8 cellular contexts compared by ENCODE assay signal in genomic region chr4:20254517-20255250, GRCh38. TPM values are rescaled to one million over a fixed set of nuclear protein-coding genes. Genes with fewer than 3 reads are reported as not detected.
DNase-seq lines count a peak whose midpoint lies in the region; ATAC-seq and TF ChIP-seq lines count a peak whose summit lies in the region.

No MANE protein-coding gene starts in this region.

- intact Hi-C loops in CD8-positive, alpha-beta T cell (cut with DNase I, micrococcal nuclease): no loop called here

- peak overlapping the region; percentile 99 for H3K4me2 ChIP-seq in GM23248 (ENCODE audit: unreplicated experiment)
- H3K4me2 ChIP-seq in hepatocyte: peak overlapping the region; percentile 88

- no peaks in the 10 kb centered on the region for H3K9me3 Mint-ChIP-seq in CD8-positive, alpha-beta T cell

- no peak overlapping the region for H3K4me3 Mint-ChIP-seq in CD8-positive, alpha-beta T cell

- H3K9me3 ChIP-seq in GM23248 (ENCODE audit: low read depth) (no peaks in the 10 kb centered on the region), adipocyte (ENCODE audit: control insufficient read depth, low read length) (no peaks in the 10 kb centered on the region), hepatocyte (ENCODE audit: low read depth) (no peaks in the 10 kb centered on the region)
- no peaks in the 10 kb centered on the region for H3K9me3 ChIP-seq in CD8-positive, alpha-beta T cell (ENCODE audit: low read length)

- no peak for ATAC-seq in HG03159 (IDR thresholded peaks at IDR 0.05; ENCODE audit: unreplicated experiment)
- no peak for ATAC-seq in CD8-positive, alpha-beta T cell

- H3K36me3 ChIP-seq in GM23248 (ENCODE audit: low read depth) (peaks cover 14% of the 10 kb centered on the region; the same call in 1 of the 2 replicates), adipocyte (ENCODE audit: control insufficient read depth, insufficient read depth, low read length, severe bottlenecking) (no peaks in the 10 kb centered on the region), hepatocyte (replicated peaks; ENCODE audit: insufficient read depth, low read depth) (no peaks in the 10 kb centered on the region)
- H3K36me3 ChIP-seq in CD8-positive, alpha-beta T cell (ENCODE audit: insufficient read depth, low read length): no peaks in the 10 kb centered on the region

- H3K27ac ChIP-seq in GM23248 (peak overlapping the region; percentile 57), hepatocyte (no peak overlapping the region)
- H3K27ac ChIP-seq in CD8-positive, alpha-beta T cell (ENCODE audit: low read depth, low read length): no peak overlapping the region

- peaks cover 38% of the 10 kb centered on the region for H3K4me1 ChIP-seq in GM23248 (ENCODE audit: insufficient read depth)
- H3K4me1 ChIP-seq in adipocyte (ENCODE audit: control insufficient read depth, insufficient read depth, low read length): peaks cover 44% of the 10 kb centered on the region
- H3K4me1 ChIP-seq in hepatocyte (ENCODE audit: insufficient read depth): peaks cover 5% of the 10 kb centered on the region
- H3K4me1 ChIP-seq in CD8-positive, alpha-beta T cell (ENCODE audit: insufficient read depth, low read length): no peaks in the 10 kb centered on the region

- peaks cover 2% of the 10 kb centered on the region for H3K4me1 Mint-ChIP-seq in CD8-positive, alpha-beta T cell (ENCODE audit: low read depth)

- no peaks in the 10 kb centered on the region for H3K36me3 Mint-ChIP-seq in CD8-positive, alpha-beta T cell

- no peaks in the 10 kb centered on the region for H3K27me3 ChIP-seq in GM23248 (replicated peaks; ENCODE audit: insufficient read depth)
- H3K27me3 ChIP-seq in adipocyte (replicated peaks; ENCODE audit: control insufficient read depth, insufficient read depth, low read length): no peaks in the 10 kb centered on the region
- peaks cover 23% of the 10 kb centered on the region for H3K27me3 ChIP-seq in hepatocyte
- no peaks in the 10 kb centered on the region for H3K27me3 ChIP-seq in CD8-positive, alpha-beta T cell (ENCODE audit: insufficient read depth, low read length)

- DNase-seq in GM23248: peak; percentile 78
- DNase-seq in adipocyte (ENCODE audit: low read depth): peak; percentile 76
- peak; percentile 46 for DNase-seq in hepatocyte (ENCODE audit: low spot score)
- no peak for DNase-seq in skeletal muscle cell (ENCODE audit: low read depth)
- no peak for DNase-seq in NCI-H128 (lab: John Stamatoyannopoulos, UW; ENCODE audit: unreplicated experiment)
- no peak for DNase-seq in CD8-positive, alpha-beta T cell
- DNase-seq in UCSD-AML1 (lab: John Stamatoyannopoulos, UW; ENCODE audit: unreplicated experiment): no peak

- H3K27ac Mint-ChIP-seq in CD8-positive, alpha-beta T cell: no peak overlapping the region

- 1% methylated on average over 48 to 72 of the region's 72 CpGs for WGBS in GM23248 (ENCODE audit: low coverage in 1 of 2, low lambda C conversion rate in 2 of 2, missing lambda C conversion rate in 2 of 2), 2 experiments
- under 1% methylated on average over 59 of the region's 72 CpGs for WGBS in hepatocyte (ENCODE audit: low lambda C conversion rate, missing lambda C conversion rate)

- H3K9ac ChIP-seq in GM23248: peak overlapping the region; percentile 77
- peak overlapping the region; percentile 82 for H3K9ac ChIP-seq in adipocyte (ENCODE audit: low read length)

- H2AFZ ChIP-seq in GM23248 (peak overlapping the region; percentile 85), hepatocyte (peak overlapping the region; percentile 23)

- 0 out of 2 replicates have a peak, but pooled peaks cover 4% of the 10 kb centered on the region for H4K20me1 ChIP-seq in GM23248 (ENCODE audit: insufficient read depth)
- peaks cover 29% of the 10 kb centered on the region for H4K20me1 ChIP-seq in hepatocyte (ENCODE audit: insufficient read depth, poor library complexity, severe bottlenecking)

- peak; percentile 7 for TF ChIP-seq CTCF in hepatocyte (IDR thresholded peaks at IDR 0.05; ENCODE audit: poor library complexity)
- TF ChIP-seq CTCF in CD8-positive, alpha-beta T cell (IDR thresholded peaks at IDR 0.05): no peak

- H3K9me2 ChIP-seq in GM23248 (ENCODE audit: insufficient read depth): no peaks in the 10 kb centered on the region
- no peaks in the 10 kb centered on the region for H3K9me2 ChIP-seq in hepatocyte (replicated peaks; ENCODE audit: insufficient read depth)

- H3K79me2 ChIP-seq in GM23248 (ENCODE audit: insufficient read depth) (peaks cover 76% of the 10 kb centered on the region), hepatocyte (peaks cover 43% of the 10 kb centered on the region)

- CTCF ChIA-PET in CD8-positive, alpha-beta T cell (lab: Charles Lee): no interaction called here

- POLR2A ChIA-PET in CD8-positive, alpha-beta T cell (lab: Charles Lee): no interaction called here

- H3F3A ChIP-seq in GM23248 (ENCODE audit: insufficient read depth): peaks cover 22% of the 10 kb centered on the region; the same call in 1 of the 2 replicates

- peaks cover 41% of the 10 kb centered on the region for H3K27me3 Mint-ChIP-seq in CD8-positive, alpha-beta T cell (ENCODE audit: low read depth)

- in situ Hi-C loops in GM23248 (cut with MboI): loop anchor here (10.0 kb wide), 1 partner anchor 1020 kb away; no protein-coding TSS in a partner anchor

- H3K4me3 ChIP-seq in GM23248 (peak overlapping the region; percentile 82), adipocyte (ENCODE audit: low read length) (peak overlapping the region; percentile 90), hepatocyte (peak overlapping the region; percentile 83), skeletal muscle cell (ENCODE audit: low read depth, low read length) (peak overlapping the region; percentile 76)
- H3K4me3 ChIP-seq in CD8-positive, alpha-beta T cell (ENCODE audit: low read depth, low read length): no peak overlapping the region

RNA-seq across cellular contexts. Expression of gene SLIT2, which starts 3.0 kb away (rescaled TPM):
- 23.0 and 24.9 TPM in 2 replicates for total RNA-seq in GM23248 (2014; rRNA removed; shearing (Covaris generic))
- polyA plus RNA-seq in GM23248 (2016; fragmentation: Nextera tagmentation; extraction: Ambion mirVana): 43.9 and 50.8 TPM in 2 replicates
- total RNA-seq in hepatocyte: 26.0 and 33.1 TPM in 2 replicates
- polyA plus RNA-seq in hepatocyte: 28.9 and 29.2 TPM in 2 replicates
- not detected for total RNA-seq in CD8-positive, alpha-beta T cell

Comparison
In these comparisons a context has a peak if more than half of its experiments do, and no peak if none do; other contexts are left out.
1. DNase-seq: peak in GM23248 (single experiment), adipocyte (single experiment) and hepatocyte (single experiment); none in skeletal muscle cell (single experiment), NCI-H128 (single experiment), CD8-positive, alpha-beta T cell (0 of 7) and UCSD-AML1 (single experiment).
2. RNA of gene SLIT2, which starts 3.0 kb away (total RNA-seq): 26.0 to 33.1 TPM in hepatocyte and 23.0 to 24.9 TPM in GM23248; not detected in CD8-positive, alpha-beta T cell; every median in the first group is over 10 times any median in the second.